In the genomic region with DNA sequence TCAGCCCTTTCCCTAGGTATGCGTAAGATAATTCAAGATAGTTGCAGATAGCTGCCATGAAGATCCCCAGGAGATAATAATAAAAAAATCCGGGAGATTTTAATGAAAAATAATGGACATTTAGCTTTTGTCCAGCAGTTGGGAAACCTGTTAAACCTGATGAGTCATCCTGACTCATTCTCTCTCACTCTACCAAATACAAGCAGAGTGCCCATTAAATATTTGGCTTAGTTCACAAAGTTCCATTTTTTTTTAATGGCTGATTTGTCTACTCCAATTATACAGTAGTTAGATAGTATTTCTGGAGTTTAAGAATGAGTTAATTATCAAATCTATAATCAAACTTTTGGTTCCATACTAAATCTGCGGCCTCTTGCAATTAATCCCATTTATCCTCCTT, we compare ENCODE assay signal across 12 cellular contexts. TPM values are rescaled to one million over a fixed set of nuclear protein-coding genes. Genes with fewer than 3 reads are reported as not detected.
A peak's percentile ranks its signal among the peaks of the same experiment; 100 is the strongest.
DNase-seq lines count a peak whose midpoint lies in the region; ATAC-seq and TF ChIP-seq lines count a peak whose summit lies in the region.
"Had no signal": no experiment of that assay in that cellular context is flagged by ENCODE, and none has a peak within 500 bp of the region (broad histone marks: within the 10 kb centered on the region; RNA-seq: fewer than 3 reads in every experiment).

No MANE protein-coding gene starts in this region.

- no peaks in the 10 kb centered on the region for H3K27me3 ChIP-seq in thoracic aorta (replicated peaks; ENCODE audit: insufficient read depth)
- H3K27me3 ChIP-seq in uterus: no peaks in the 10 kb centered on the region

- DNase-seq in NCI-H748 (lab: John Stamatoyannopoulos, UW; ENCODE audit: unreplicated experiment): peak; percentile 23
- no peak for DNase-seq in NCI-H748 treated with DMSO at 0.1 percent for 48 hours (lab: John Stamatoyannopoulos, UW)
- DNase-seq in NCI-H69 (lab: John Stamatoyannopoulos, UW): peak; percentile 56
- peak; percentile 41 for DNase-seq in epithelial cell of prostate (ENCODE audit: low read depth, low spot score)
- no peak for DNase-seq in thoracic aorta (ENCODE audit: low spot score)
- DNase-seq in islet precursor cell: no peak
- DNase-seq in uterus: no peak
- DNase-seq: activated CD8-positive, alpha-beta memory T cell treated with anti-CD3 and anti-CD28 coated beads for 24 hours; NCI-H345; right cardiac atrium had no signal

- TF ChIP-seq CTCF in thoracic aorta (IDR thresholded peaks at IDR 0.05) (no peak), uterus (IDR thresholded peaks at IDR 0.05) (no peak)

- intact Hi-C loops in uterus (cut with DNase I; ENCODE audit: low total_unique reads): no loop called here

- H3K4me3 ChIP-seq in thoracic aorta (no peak overlapping the region), uterus (no peak overlapping the region)

- no peak for TF ChIP-seq POLR2A in uterus (IDR thresholded peaks at IDR 0.05)

- ATAC-seq in thoracic aorta (ENCODE audit: insufficient number of reproducible peaks, low FRiP score, low read depth): peak; percentile 35
- ATAC-seq in GM18517 (IDR thresholded peaks at IDR 0.05; ENCODE audit: unreplicated experiment): no peak
- ATAC-seq: esophagus mucosa, right cardiac atrium had no signal

- peaks cover 3 to 7% of the 10 kb centered on the region in 2 donors for H3K4me1 ChIP-seq in thoracic aorta (ENCODE audit: control insufficient read depth in 1 of 2, low read depth in 2 of 2)
- H3K4me1 ChIP-seq in uterus: no peaks in the 10 kb centered on the region

- H3K36me3 ChIP-seq in thoracic aorta (no peaks in the 10 kb centered on the region), uterus (no peaks in the 10 kb centered on the region)

- H3K9me3 ChIP-seq in thoracic aorta (no peaks in the 10 kb centered on the region), uterus (no peaks in the 10 kb centered on the region)

- H3K27ac ChIP-seq in epithelial cell of prostate: no peak overlapping the region
- no peak overlapping the region for H3K27ac ChIP-seq in thoracic aorta
- H3K27ac ChIP-seq in uterus: no peak overlapping the region

RNA-seq across cellular contexts. Expression of gene SHTN1, which starts 2.1 kb away (rescaled TPM):
- total RNA-seq in thoracic aorta (10 to 100 TPM; 13.9 to 18.2 TPM), uterus (10 to 100 TPM in 1 of 4 donors, 1 to 10 TPM in 3; 4.9 to 19.6 (median 7.3) TPM)

Comparison
In these comparisons a context has a peak if more than half of its experiments do, and no peak if none do; other contexts are left out.
1. DNase-seq: peak in NCI-H748 (single experiment), NCI-H69 (single experiment) and epithelial cell of prostate (single experiment); none in NCI-H748 treated with DMSO at 0.1 percent for 48 hours (single experiment), thoracic aorta (single experiment), islet precursor cell (single experiment) and uterus (0 of 2).